22 cellular contexts compared by ENCODE assay signal in genomic region chr3:172844428-172844827, GRCh38.
"Had no signal": no experiment of that assay in that cellular context is flagged by ENCODE, and none has a peak within 500 bp of the region (broad histone marks: within the 10 kb centered on the region; RNA-seq: fewer than 3 reads in every experiment).

No MANE protein-coding gene starts in this region.

- H3K4me3 ChIP-seq: left lung, prostate gland, testis, upper lobe of left lung had no signal

- H3K36me3 ChIP-seq: left lung, prostate gland, upper lobe of left lung had no signal

- H3K27ac ChIP-seq: foreskin keratinocyte, left lung, prostate gland, testis, upper lobe of left lung, VCaP had no signal

- ATAC-seq: foreskin keratinocyte; left lung; right cardiac atrium; stimulated activated memory B cell treated with anti-CD40 and anti-IgM and Interleukin-4, amounts not matched to agents 10 μg/mL and 1 μg/mL and 100 μg/mL, for 72 hours had no signal

- H3K9me3 ChIP-seq: left lung, prostate gland, testis, upper lobe of left lung had no signal

- H3K4me1 ChIP-seq: left lung, prostate gland, testis, upper lobe of left lung had no signal

- DNase-seq: activated CD4-positive, alpha-beta T cell treated with anti-CD3 and anti-CD28 coated beads, Interleukin-2, amount 50 U/mL, for 48 hours; activated gamma-delta T cell treated with Interleukin-2 at 50 U/mL for 16 hours; activated naive CD8-positive, alpha-beta T cell treated with anti-CD3 and anti-CD28 coated beads for 36 hours; amniotic stem cell; dermis blood vessel endothelial cell; effector memory CD4-positive, alpha-beta T cell; foreskin keratinocyte; glutamatergic neuron; left lung; mammary epithelial cell; nephron progenitor cell; right cardiac atrium; small intestine; stimulated activated CD4-positive, alpha-beta T cell treated with anti-CD3 and anti-CD28 coated beads, Interleukin-4, amount 100 ng/mL, for 4 hours; T-helper 2 cell; testis; upper lobe of left lung had no signal

- H3K27me3 ChIP-seq: left lung, testis, upper lobe of left lung had no signal

- FAIRE-seq: endothelial cell of umbilical vein, keratinocyte, small intestine had no signal
